8 cellular contexts compared by ENCODE assay signal in genomic region chr7:75727881-75728592, GRCh38. TPM values are rescaled to one million over a fixed set of nuclear protein-coding genes. Genes with fewer than 3 reads are reported as not detected.
DNase-seq lines count a peak whose midpoint lies in the region; TF ChIP-seq lines count a peak whose summit lies in the region.

No MANE protein-coding gene starts in this region.

- no peak for TF ChIP-seq POLR2A in suprapubic skin (IDR thresholded peaks at IDR 0.05)

- H3K27ac Mint-ChIP-seq in activated CD4-positive, alpha-beta memory T cell treated with anti-CD3 and anti-CD28 coated beads for 36 hours: peak overlapping the region; percentile 46

- TF ChIP-seq CTCF in hepatocyte (IDR thresholded peaks at IDR 0.05; ENCODE audit: poor library complexity): no peak
- TF ChIP-seq CTCF in suprapubic skin (IDR thresholded peaks at IDR 0.05): no peak

- H3K9me3 ChIP-seq in BLaER1 (no peaks in the 10 kb centered on the region), hepatocyte (ENCODE audit: low read depth) (no peaks in the 10 kb centered on the region), suprapubic skin (no peaks in the 10 kb centered on the region)

- 0 out of 2 replicates have a peak, but pooled peaks cover 1% of the 10 kb centered on the region for H3K36me3 ChIP-seq in BLaER1
- H3K36me3 ChIP-seq in hepatocyte (replicated peaks; ENCODE audit: insufficient read depth, low read depth): no peaks in the 10 kb centered on the region
- H3K36me3 ChIP-seq in suprapubic skin: no peaks in the 10 kb centered on the region

- H3K27ac ChIP-seq in BLaER1 (peak overlapping the region; percentile 58), hepatocyte (peak overlapping the region; percentile 15), suprapubic skin (peak overlapping the region; percentile 5)

- H3K4me2 ChIP-seq in BLaER1 (peak overlapping the region; percentile 68), hepatocyte (no peak overlapping the region)

- intact Hi-C loops in activated CD4-positive, alpha-beta memory T cell treated with anti-CD3 and anti-CD28 coated beads for 36 hours (cut with micrococcal nuclease): no loop called here

- no peak overlapping the region for H3K4me3 ChIP-seq in BLaER1
- no peak overlapping the region for H3K4me3 ChIP-seq in hepatocyte
- H3K4me3 ChIP-seq in suprapubic skin: no peak overlapping the region

- H3K27me3 Mint-ChIP-seq in activated CD4-positive, alpha-beta memory T cell treated with anti-CD3 and anti-CD28 coated beads for 36 hours: no peaks in the 10 kb centered on the region

- no peak overlapping the region for H3K4me3 Mint-ChIP-seq in activated CD4-positive, alpha-beta memory T cell treated with anti-CD3 and anti-CD28 coated beads for 36 hours

- peak overlapping the region; percentile 55 for H3K9ac ChIP-seq in BLaER1

- no peaks in the 10 kb centered on the region for H3K27me3 ChIP-seq in BLaER1
- no peaks in the 10 kb centered on the region for H3K27me3 ChIP-seq in hepatocyte
- no peaks in the 10 kb centered on the region for H3K27me3 ChIP-seq in suprapubic skin

- no peaks in the 10 kb centered on the region for H3K9me3 Mint-ChIP-seq in activated CD4-positive, alpha-beta memory T cell treated with anti-CD3 and anti-CD28 coated beads for 36 hours

- no peak overlapping the region for H2AFZ ChIP-seq in hepatocyte

- CTCF ChIA-PET in activated CD4-positive, alpha-beta memory T cell treated with anti-CD3 and anti-CD28 coated beads for 36 hours (lab: Charles Lee): interaction anchor here (1.1 kb wide), 1 partner anchor 35 kb away, joined by 3 read pairs; no protein-coding TSS in a partner anchor

- 64% methylated on average over 8 of the region's 8 CpGs for WGBS in hepatocyte (ENCODE audit: low lambda C conversion rate, missing lambda C conversion rate)
- 34% methylated on average over 8 of the region's 8 CpGs for WGBS in suprapubic skin

- no peaks in the 10 kb centered on the region for H3K79me2 ChIP-seq in hepatocyte

- H3K4me1 ChIP-seq in BLaER1 (peaks cover 74% of the 10 kb centered on the region), hepatocyte (ENCODE audit: insufficient read depth) (peaks cover 14% of the 10 kb centered on the region), suprapubic skin (peaks cover 21% of the 10 kb centered on the region)

- TF ChIP-seq EP300 in Ishikawa (IDR thresholded peaks at IDR 0.05; ENCODE audit: borderline replicate concordance): no peak
- TF ChIP-seq EP300 in suprapubic skin (IDR thresholded peaks at IDR 0.05): no peak

- peak; percentile 21; the same call in 1 of the 2 replicates for TF ChIP-seq RAD21 in Ishikawa (IDR thresholded peaks at IDR 0.05; ENCODE audit: low read depth)

- peaks cover 19% of the 10 kb centered on the region for H3K4me1 Mint-ChIP-seq in activated CD4-positive, alpha-beta memory T cell treated with anti-CD3 and anti-CD28 coated beads for 36 hours (ENCODE audit: low read depth)

- POLR2A ChIA-PET in activated CD4-positive, alpha-beta memory T cell treated with anti-CD3 and anti-CD28 coated beads for 36 hours (lab: Charles Lee): interaction anchor here (0.8 kb wide), 1 partner anchor 11 kb away, joined by 3 read pairs; no protein-coding TSS in a partner anchor

- H4K20me1 ChIP-seq in BLaER1: peaks cover 6% of the 10 kb centered on the region; the same call in 1 of the 2 replicates
- no peaks in the 10 kb centered on the region for H4K20me1 ChIP-seq in hepatocyte (ENCODE audit: insufficient read depth, poor library complexity, severe bottlenecking)

- H3K36me3 Mint-ChIP-seq in activated CD4-positive, alpha-beta memory T cell treated with anti-CD3 and anti-CD28 coated beads for 36 hours: no peaks in the 10 kb centered on the region

- no peaks in the 10 kb centered on the region for H3K9me2 ChIP-seq in hepatocyte (replicated peaks; ENCODE audit: insufficient read depth)

- peak; percentile 19 for DNase-seq in activated CD4-positive, alpha-beta memory T cell treated with anti-CD3 and anti-CD28 coated beads for 36 hours
- DNase-seq in hepatocyte (ENCODE audit: low spot score) (no peak), suprapubic skin (ENCODE audit: low spot score in 2 of 2) (peak in 1 of 2 donors; percentile 84), NCI-H524 (lab: John Stamatoyannopoulos, UW) (no peak), OCI-M2 (lab: John Stamatoyannopoulos, UW; ENCODE audit: unreplicated experiment) (no peak), HuH-7.5 (ENCODE audit: low spot score) (no peak)

TF ChIP-seq in Ishikawa, 13 proteins besides CTCF, POLR2A, EP300 and RAD21:
- no peak for TF ChIP-seq TEAD4 (IDR thresholded peaks at IDR 0.05)
- TF ChIP-seq NFIC (IDR thresholded peaks at IDR 0.05): peak; percentile 78
- TF ChIP-seq TAF1 (IDR thresholded peaks at IDR 0.05; ENCODE audit: low read depth): no peak
- no peak for TF ChIP-seq FOXM1 (IDR thresholded peaks at IDR 0.05; ENCODE audit: borderline replicate concordance, low read depth)
- no peak; the same call in 1 of the 2 replicates for TF ChIP-seq CEBPB (IDR thresholded peaks at IDR 0.05)
- TF ChIP-seq ZBTB7A (IDR thresholded peaks at IDR 0.05; ENCODE audit: low read depth): no peak
- no peak for TF ChIP-seq USF1 (IDR thresholded peaks at IDR 0.05)
- no peak for TF ChIP-seq EGR1 (IDR thresholded peaks at IDR 0.05)
- peak; percentile 27; the same call in 1 of the 2 replicates for TF ChIP-seq MAX (IDR thresholded peaks at IDR 0.05)
- TF ChIP-seq CREB1 (IDR thresholded peaks at IDR 0.05; ENCODE audit: low read depth): no peak
- no peak for TF ChIP-seq YY1 (IDR thresholded peaks at IDR 0.05; ENCODE audit: low read depth)
- peak; percentile 50; the same call in 1 of the 2 replicates for TF ChIP-seq TCF12 (IDR thresholded peaks at IDR 0.05; ENCODE audit: low read depth)
- TF ChIP-seq, protein P1, sequence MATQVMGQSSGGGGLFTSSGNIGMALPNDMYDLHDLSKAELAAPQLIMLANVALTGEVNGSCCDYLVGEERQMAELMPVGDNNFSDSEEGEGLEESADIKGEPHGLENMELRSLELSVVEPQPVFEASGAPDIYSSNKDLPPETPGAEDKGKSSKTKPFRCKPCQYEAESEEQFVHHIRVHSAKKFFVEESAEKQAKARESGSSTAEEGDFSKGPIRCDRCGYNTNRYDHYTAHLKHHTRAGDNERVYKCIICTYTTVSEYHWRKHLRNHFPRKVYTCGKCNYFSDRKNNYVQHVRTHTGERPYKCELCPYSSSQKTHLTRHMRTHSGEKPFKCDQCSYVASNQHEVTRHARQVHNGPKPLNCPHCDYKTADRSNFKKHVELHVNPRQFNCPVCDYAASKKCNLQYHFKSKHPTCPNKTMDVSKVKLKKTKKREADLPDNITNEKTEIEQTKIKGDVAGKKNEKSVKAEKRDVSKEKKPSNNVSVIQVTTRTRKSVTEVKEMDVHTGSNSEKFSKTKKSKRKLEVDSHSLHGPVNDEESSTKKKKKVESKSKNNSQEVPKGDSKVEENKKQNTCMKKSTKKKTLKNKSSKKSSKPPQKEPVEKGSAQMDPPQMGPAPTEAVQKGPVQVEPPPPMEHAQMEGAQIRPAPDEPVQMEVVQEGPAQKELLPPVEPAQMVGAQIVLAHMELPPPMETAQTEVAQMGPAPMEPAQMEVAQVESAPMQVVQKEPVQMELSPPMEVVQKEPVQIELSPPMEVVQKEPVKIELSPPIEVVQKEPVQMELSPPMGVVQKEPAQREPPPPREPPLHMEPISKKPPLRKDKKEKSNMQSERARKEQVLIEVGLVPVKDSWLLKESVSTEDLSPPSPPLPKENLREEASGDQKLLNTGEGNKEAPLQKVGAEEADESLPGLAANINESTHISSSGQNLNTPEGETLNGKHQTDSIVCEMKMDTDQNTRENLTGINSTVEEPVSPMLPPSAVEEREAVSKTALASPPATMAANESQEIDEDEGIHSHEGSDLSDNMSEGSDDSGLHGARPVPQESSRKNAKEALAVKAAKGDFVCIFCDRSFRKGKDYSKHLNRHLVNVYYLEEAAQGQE (IDR thresholded peaks at IDR 0.05; ENCODE audit: low read depth): no peak

RNA-seq across cellular contexts. Expression of gene HIP1, which starts 10.7 kb away (rescaled TPM):
- 1 to 10 TPM; 7.9 to 8.2 TPM for total RNA-seq in activated CD4-positive, alpha-beta memory T cell treated with anti-CD3 and anti-CD28 coated beads for 36 hours
- 9.3 and 14.5 TPM in 2 replicates for total RNA-seq in hepatocyte
- polyA plus RNA-seq in hepatocyte: 7.4 and 8.3 TPM in 2 replicates
- 10 to 100 TPM; 16.0 to 29.4 (median 22.3) TPM for total RNA-seq in suprapubic skin

RNA-seq across cellular contexts. Expression of gene CCL26, which starts 44.0 kb away (rescaled TPM):
- 1 to 10 TPM; 1.3 to 2.0 TPM for total RNA-seq in activated CD4-positive, alpha-beta memory T cell treated with anti-CD3 and anti-CD28 coated beads for 36 hours
- total RNA-seq in hepatocyte: 7.5 and 15.3 TPM in 2 replicates
- 7.3 and 8.7 TPM in 2 replicates for polyA plus RNA-seq in hepatocyte
- not detected for total RNA-seq in suprapubic skin

Comparison
In these comparisons a context has a peak if more than half of its experiments do, and no peak if none do; other contexts are left out.
1. H3K27ac ChIP-seq: peak in every context shown above with its lines; median percentile 58 in BLaER1; 15 in hepatocyte; 5 in suprapubic skin.